Comparison of ENCODE assay signal across 28 cellular contexts in genomic region chr5:91937121-91937520, GRCh38.
"Had no signal": no experiment of that assay in that cellular context is flagged by ENCODE, and none has a peak within 500 bp of the region (broad histone marks: within the 10 kb centered on the region; RNA-seq: fewer than 3 reads in every experiment).

No MANE protein-coding gene starts in this region.

- H3K27me3 Mint-ChIP-seq: activated CD4-positive, alpha-beta T cell treated with anti-CD3 and anti-CD28 coated beads, Interleukin-2, amount 10 ng/mL, durations not matched to agents 7 days and 5 days; activated CD8-positive, alpha-beta memory T cell treated with anti-CD3 and anti-CD28 coated beads, Interleukin-2, amount 10 ng/mL, durations not matched to agents 7 days and 5 days; activated CD8-positive, alpha-beta T cell treated with anti-CD3 and anti-CD28 coated beads for 36 hours; activated naive CD8-positive, alpha-beta T cell treated with anti-CD3 and anti-CD28 coated beads, Interleukin-2, amount 50 U/mL, for 24 hours; effector memory CD8-positive, alpha-beta T cell; stimulated activated naive CD8-positive, alpha-beta T cell treated with anti-CD3 and anti-CD28 coated beads, Interleukin-15, Interleukin-2, amounts not matched to agents 100 ng/mL and 50 ng/mL, for 24 hours had no signal

- ATAC-seq: activated CD8-positive, alpha-beta memory T cell treated with anti-CD3 and anti-CD28 coated beads, Interleukin-2, amount 10 ng/mL, durations not matched to agents 7 days and 5 days; activated CD8-positive, alpha-beta T cell treated with anti-CD3 and anti-CD28 coated beads for 36 hours; activated naive CD8-positive, alpha-beta T cell treated with anti-CD3 and anti-CD28 coated beads, Interleukin-2, amount 50 U/mL, for 24 hours; effector memory CD8-positive, alpha-beta T cell; heart right ventricle; left lobe of liver; lower lobe of right lung; natural killer cell; right cardiac atrium; SK-N-SH treated with all-trans-retinoic acid at 6 μM for 48 hours had no signal

- H3K36me3 Mint-ChIP-seq: activated CD8-positive, alpha-beta memory T cell treated with anti-CD3 and anti-CD28 coated beads, Interleukin-2, amount 10 ng/mL, durations not matched to agents 7 days and 5 days; natural killer cell had no signal

- H3K4me3 Mint-ChIP-seq: activated CD4-positive, alpha-beta T cell treated with anti-CD3 and anti-CD28 coated beads, Interleukin-2, amount 10 ng/mL, durations not matched to agents 7 days and 5 days; activated CD8-positive, alpha-beta memory T cell treated with anti-CD3 and anti-CD28 coated beads, Interleukin-2, amount 10 ng/mL, durations not matched to agents 7 days and 5 days; activated CD8-positive, alpha-beta T cell treated with anti-CD3 and anti-CD28 coated beads for 36 hours; activated naive CD8-positive, alpha-beta T cell treated with anti-CD3 and anti-CD28 coated beads, Interleukin-2, amount 50 U/mL, for 24 hours; effector memory CD8-positive, alpha-beta T cell; natural killer cell; stimulated activated naive CD8-positive, alpha-beta T cell treated with anti-CD3 and anti-CD28 coated beads, Interleukin-15, Interleukin-2, amounts not matched to agents 100 ng/mL and 50 ng/mL, for 24 hours had no signal

- DNase-seq: activated CD4-positive, alpha-beta T cell treated with anti-CD3 and anti-CD28 coated beads, Interleukin-2, amount 10 ng/mL, durations not matched to agents 7 days and 5 days; activated CD4-positive, CD25-positive, alpha-beta regulatory T cell treated with anti-CD3 and anti-CD28 coated beads, Interleukin-2, amount 50 U/mL, for 72 hours; activated CD8-positive, alpha-beta memory T cell treated with anti-CD3 and anti-CD28 coated beads, Interleukin-2, amount 10 ng/mL, durations not matched to agents 7 days and 5 days; activated CD8-positive, alpha-beta T cell treated with anti-CD3 and anti-CD28 coated beads for 36 hours; activated gamma-delta T cell; activated naive CD4-positive, alpha-beta T cell treated with anti-CD3 and anti-CD28 coated beads, Interleukin-2, amount 50 U/mL, for 16 hours; activated naive CD8-positive, alpha-beta T cell treated with anti-CD3 and anti-CD28 coated beads, Interleukin-2, amount 50 U/mL, for 24 hours; activated T-cell treated with anti-CD3 and anti-CD28 coated beads for 4 hours; anterior cingulate cortex; brain microvascular endothelial cell; central memory CD4-positive, alpha-beta T cell; dorsolateral prefrontal cortex; effector memory CD8-positive, alpha-beta T cell; esophagus squamous epithelium; heart right ventricle; kidney; lower lobe of right lung; natural killer cell; ovary; right cardiac atrium; stimulated activated CD4-positive, alpha-beta T cell treated with anti-CD3 and anti-CD28 coated beads, Interleukin-12 subunit alpha, Interleukin-12 subunit beta, amount 100 ng/mL, for 4 hours; stimulated activated CD4-positive, alpha-beta T cell treated with anti-CD3 and anti-CD28 coated beads, Interleukin-1b, Interleukin-23, amount 100 ng/mL, for 48 hours; tibial artery had no signal

- H3K27ac ChIP-seq: brain microvascular endothelial cell, dorsolateral prefrontal cortex, esophagus squamous epithelium, heart right ventricle, lower lobe of right lung, ovary, prostate gland, tibial artery, VCaP had no signal

- H3K4me1 ChIP-seq: esophagus squamous epithelium, heart right ventricle, lower lobe of right lung, prostate gland, tibial artery had no signal

- H3K27me3 ChIP-seq: brain microvascular endothelial cell, dorsolateral prefrontal cortex, esophagus squamous epithelium, heart right ventricle, ovary, tibial artery had no signal

- H3K4me3 ChIP-seq: dorsolateral prefrontal cortex, esophagus squamous epithelium, heart right ventricle, lower lobe of right lung, ovary, prostate gland, tibial artery had no signal

- H3K4me1 Mint-ChIP-seq: activated CD4-positive, alpha-beta T cell treated with anti-CD3 and anti-CD28 coated beads, Interleukin-2, amount 10 ng/mL, durations not matched to agents 7 days and 5 days; activated CD8-positive, alpha-beta memory T cell treated with anti-CD3 and anti-CD28 coated beads, Interleukin-2, amount 10 ng/mL, durations not matched to agents 7 days and 5 days; activated naive CD8-positive, alpha-beta T cell treated with anti-CD3 and anti-CD28 coated beads, Interleukin-2, amount 50 U/mL, for 24 hours; natural killer cell had no signal

- H3K9me3 Mint-ChIP-seq: activated CD4-positive, alpha-beta T cell treated with anti-CD3 and anti-CD28 coated beads, Interleukin-2, amount 10 ng/mL, durations not matched to agents 7 days and 5 days; activated CD8-positive, alpha-beta T cell treated with anti-CD3 and anti-CD28 coated beads for 36 hours; activated naive CD8-positive, alpha-beta T cell treated with anti-CD3 and anti-CD28 coated beads, Interleukin-2, amount 50 U/mL, for 24 hours; stimulated activated naive CD8-positive, alpha-beta T cell treated with anti-CD3 and anti-CD28 coated beads, Interleukin-15, Interleukin-2, amounts not matched to agents 100 ng/mL and 50 ng/mL, for 24 hours had no signal

- H3K36me3 ChIP-seq: brain microvascular endothelial cell, esophagus squamous epithelium, heart right ventricle, lower lobe of right lung, ovary, prostate gland, tibial artery had no signal

- H3K27ac Mint-ChIP-seq: activated CD4-positive, alpha-beta T cell treated with anti-CD3 and anti-CD28 coated beads, Interleukin-2, amount 10 ng/mL, durations not matched to agents 7 days and 5 days; activated CD8-positive, alpha-beta memory T cell treated with anti-CD3 and anti-CD28 coated beads, Interleukin-2, amount 10 ng/mL, durations not matched to agents 7 days and 5 days; activated CD8-positive, alpha-beta T cell treated with anti-CD3 and anti-CD28 coated beads for 36 hours; activated naive CD8-positive, alpha-beta T cell treated with anti-CD3 and anti-CD28 coated beads, Interleukin-2, amount 50 U/mL, for 24 hours; effector memory CD8-positive, alpha-beta T cell; natural killer cell; stimulated activated naive CD8-positive, alpha-beta T cell treated with anti-CD3 and anti-CD28 coated beads, Interleukin-15, Interleukin-2, amounts not matched to agents 100 ng/mL and 50 ng/mL, for 24 hours had no signal

- H3K9me3 ChIP-seq: esophagus squamous epithelium, lower lobe of right lung, ovary, prostate gland, tibial artery had no signal
